ENCODE assay signal across 22 cellular contexts in the genomic region with DNA sequence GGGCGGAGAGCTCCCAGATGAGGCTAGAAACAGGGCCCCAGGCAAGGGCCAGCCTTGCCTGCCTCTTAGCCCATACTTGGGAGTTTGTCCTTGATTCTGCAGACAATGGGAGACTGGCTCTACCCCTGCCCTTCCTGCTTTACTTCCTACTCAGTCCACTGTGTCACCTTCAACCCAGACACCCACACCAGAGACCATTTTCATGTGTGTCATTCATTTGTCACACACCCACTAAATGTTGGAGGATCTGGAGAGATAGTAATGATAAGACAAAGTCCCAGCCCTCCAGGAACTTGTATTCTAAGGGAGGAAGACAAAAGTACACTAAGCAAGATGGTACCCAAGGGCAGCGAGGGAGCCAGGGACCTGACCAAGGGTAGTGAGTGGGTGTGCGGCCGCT. TPM values are rescaled to one million over a fixed set of nuclear protein-coding genes. Genes with fewer than 3 reads are reported as not detected.
"Had no signal": no experiment of that assay in that cellular context is flagged by ENCODE, and none has a peak within 500 bp of the region (broad histone marks: within the 10 kb centered on the region; RNA-seq: fewer than 3 reads in every experiment).

No MANE protein-coding gene starts in this region.

- ATAC-seq: HepG2, Right ventricle myocardium inferior, SK-N-SH treated with all-trans-retinoic acid at 6 μM for 48 hours had no signal

- H3K9me3 ChIP-seq: SJCRH30 had no signal

- H3K36me3 ChIP-seq: SJCRH30 had no signal

- H3K4me1 ChIP-seq: SJCRH30 had no signal

- DNase-seq: IMR-90, Karpas-422, KG1, MM.1S, NCI-H1092 treated with DMSO at 0.1 percent for 48 hours, NCI-H1436, NCI-H187, NCI-H2029, NCI-H2081 treated with DMSO at 0.1 percent for 48 hours, NCI-H2171, NCI-H226, NCI-H446, NCI-H510A, NCI-H524 treated with DMSO at 0.1 percent for 48 hours, NCI-H69, NCI-H774, SHP77 treated with DMSO at 0.1 percent for 48 hours, SJCRH30 had no signal

- H3K4me3 ChIP-seq: SJCRH30 had no signal

- H3K27me3 ChIP-seq: SJCRH30 had no signal

- H3K27ac ChIP-seq: SJCRH30 had no signal

RNA-seq across cellular contexts. Expression of a gene that starts 43.7 kb away (rescaled TPM):
- total RNA-seq: HepG2, HT1080, IMR-90, Right ventricle myocardium inferior had no signal
- polyA plus RNA-seq: HepG2, IMR-90 had no signal
